8 cellular contexts compared by ENCODE assay signal in genomic region chr2:79860233-79861058, GRCh38.
DNase-seq lines count a peak whose midpoint lies in the region; ATAC-seq, FAIRE-seq and TF ChIP-seq lines count a peak whose summit lies in the region.

No MANE protein-coding gene starts in this region.

- CTCF ChIA-PET in SK-N-SH (lab: Yijun Ruan, JAX): interaction anchor here (0.6 to 3.0 kb wide), 20 partner anchors 9 to 649 kb away, joined by 3 to 22 read pairs (median 3); no protein-coding TSS in a partner anchor

- no peak overlapping the region for H3K4me2 ChIP-seq in SK-N-SH

- 32% methylated on average over 10 of the region's 10 CpGs for WGBS in SK-N-SH (ENCODE audit: low lambda C conversion rate)

- no peaks in the 10 kb centered on the region for H3K9me3 ChIP-seq in SK-N-SH

- H3K4me3 ChIP-seq in SK-N-SH (ENCODE audit: low read depth in 2 of 2, low read length in 1 of 2) (no peak overlapping the region), coronary artery (no peak overlapping the region)

- no peaks in the 10 kb centered on the region for H4K20me1 ChIP-seq in SK-N-SH (ENCODE audit: insufficient read depth)

- no peaks in the 10 kb centered on the region for H3F3A ChIP-seq in SK-N-SH (replicated peaks; ENCODE audit: insufficient read depth)

- no peaks in the 10 kb centered on the region for H3K79me2 ChIP-seq in SK-N-SH (ENCODE audit: insufficient read depth)

- no peak overlapping the region for H3K27ac ChIP-seq in SK-N-SH (ENCODE audit: low read depth in 2 of 2, low read length in 1 of 2)
- no peak overlapping the region for H3K27ac ChIP-seq in coronary artery

- H3K9ac ChIP-seq in SK-N-SH: no peak overlapping the region

- no peak for FAIRE-seq in HTR-8/SVneo (lab: Jason Lieb, UNC)

- peak; percentile 90 for TF ChIP-seq RAD21 in SK-N-SH (IDR thresholded peaks at IDR 0.05; ENCODE audit: low read length)

- H3K36me3 ChIP-seq in SK-N-SH (replicated peaks in 1 of 2; ENCODE audit: control insufficient read depth in 1 of 2, insufficient read depth in 2 of 2, low read length in 1 of 2): no peaks in the 10 kb centered on the region

- peak; percentile 84 for DNase-seq in Ammon's horn (ENCODE audit: low spot score)
- peak; percentile 35 for DNase-seq in HTR-8/SVneo (ENCODE audit: insufficient read length, low spot score)
- peak; percentile 63 for DNase-seq in SK-N-SH
- DNase-seq in left kidney (ENCODE audit: low read depth, low spot score): peak; percentile 62
- DNase-seq in activated effector memory CD4-positive, alpha-beta T cell treated with anti-CD3 and anti-CD28 coated beads, Interleukin-2, amount 50 U/mL, for 16 hours: no peak
- no peak for DNase-seq in NCI-H1092 (lab: John Stamatoyannopoulos, UW)
- DNase-seq in coronary artery (ENCODE audit: low spot score): no peak

- peaks cover 0 to 2% of the 10 kb centered on the region in 2 experiments; a peak in 1 of 4 replicates for H3K4me1 ChIP-seq in SK-N-SH (ENCODE audit: control insufficient read depth in 1 of 2, insufficient read depth in 2 of 2, low read depth in 1 of 2, low read length in 1 of 2)

- TF ChIP-seq CTCF in SK-N-SH (IDR thresholded peaks at IDR 0.05) (peak; percentile 59), coronary artery (IDR thresholded peaks at IDR 0.05) (no peak)

- no peak for TF ChIP-seq EP300 in SK-N-SH (IDR thresholded peaks at IDR 0.05; ENCODE audit: borderline replicate concordance in 1 of 2, low read depth in 1 of 2, low read length in 1 of 2)

- H3K27me3 ChIP-seq in SK-N-SH (ENCODE audit: insufficient read depth): no peaks in the 10 kb centered on the region

- no peak overlapping the region for H2AFZ ChIP-seq in SK-N-SH (ENCODE audit: low read depth)

- ATAC-seq in GM21619 (IDR thresholded peaks at IDR 0.05; ENCODE audit: unreplicated experiment): no peak

- H3K9me2 ChIP-seq in SK-N-SH: no peaks in the 10 kb centered on the region

- POLR2A ChIA-PET in SK-N-SH (lab: Yijun Ruan, JAX): no interaction called here

TF ChIP-seq in SK-N-SH, 30 proteins besides CTCF, POLR2A, EP300 and RAD21:
- TF ChIP-seq PBX3 (IDR thresholded peaks at IDR 0.05) (no peak), SMC3 (IDR thresholded peaks at IDR 0.05; ENCODE audit: low read depth, low read length) (peak; percentile 67; the same call in 1 of the 2 replicates)

Comparison
In these comparisons a context has a peak if more than half of its experiments do, and no peak if none do; other contexts are left out.
1. DNase-seq: peak in Ammon's horn (single experiment), HTR-8/SVneo (single experiment), SK-N-SH (single experiment) and left kidney (single experiment); none in activated effector memory CD4-positive, alpha-beta T cell treated with anti-CD3 and anti-CD28 coated beads, Interleukin-2, amount 50 U/mL, for 16 hours (single experiment), NCI-H1092 (single experiment) and coronary artery (single experiment).